ENCODE assay signal across 32 cellular contexts in genomic region chr1:236888126-236888525, GRCh38.
DNase-seq lines count a peak whose midpoint lies in the region; ATAC-seq, FAIRE-seq and TF ChIP-seq lines count a peak whose summit lies in the region.
"Had no signal": no experiment of that assay in that cellular context is flagged by ENCODE, and none has a peak within 500 bp of the region (broad histone marks: within the 10 kb centered on the region; RNA-seq: fewer than 3 reads in every experiment).

No MANE protein-coding gene starts in this region.

- ATAC-seq in HepG2 (0 out of 3 replicates have a peak, but pooled peaks have one; percentile 14), right lobe of liver (no peak), HG03520 (IDR thresholded peaks at IDR 0.05; ENCODE audit: unreplicated experiment) (no peak), HG03565 (IDR thresholded peaks at IDR 0.05; ENCODE audit: unreplicated experiment) (no peak)
- no peak for ATAC-seq in activated T-helper 17 cell treated with anti-CD3 and anti-CD28 coated beads, Interleukin-2, amount 50 U/mL, for 72 hours (replicated peaks)
- ATAC-seq: A549; activated T-cell treated with anti-CD3 and anti-CD28 coated beads, Interleukin-2, amount 50 U/mL, for 72 hours; body of pancreas; GM12878 had no signal

- H3K4me3 Mint-ChIP-seq in activated T-helper 17 cell treated with anti-CD3 and anti-CD28 coated beads, Interleukin-2, amount 50 U/mL, for 72 hours = no peak overlapping the region
- H3K4me3 Mint-ChIP-seq: activated B cell treated with CpG ODN at 0.5 μM for 24 hours; activated naive CD4-positive, alpha-beta T cell treated with anti-CD3 and anti-CD28 coated beads for 36 hours; activated T-cell treated with anti-CD3 and anti-CD28 coated beads, Interleukin-2, amount 50 U/mL, for 72 hours; neural progenitor cell; stimulated activated naive CD8-positive, alpha-beta T cell treated with anti-CD3 and anti-CD28 coated beads, Interleukin-15, Interleukin-2, amounts not matched to agents 100 ng/mL and 50 ng/mL, for 24 hours had no signal

- DNase-seq in HepG2 (ENCODE audit: low spot score) (no peak), right lobe of liver (no peak), cardiac muscle cell (ENCODE audit: low read depth in 1 of 2, low spot score in 1 of 2) (no peak), hippocampal formation (lab: John Stamatoyannopoulos, UW) (no peak), epidermal melanocyte (ENCODE audit: insufficient read length, low spot score) (no peak)
- DNase-seq: activated B cell treated with CpG ODN at 0.5 μM for 24 hours; activated naive CD4-positive, alpha-beta T cell treated with anti-CD3 and anti-CD28 coated beads for 36 hours; activated T-cell treated with anti-CD3 and anti-CD28 coated beads, Interleukin-2, amount 50 U/mL, for 72 hours; body of pancreas; CD4-positive, CD25-positive, alpha-beta regulatory T cell; GOT3; KBM-7; mesendoderm; NCI-H2029 treated with DMSO at 0.1 percent for 48 hours; NCI-H345; retina; RPMI8226; stimulated activated CD4-positive, alpha-beta T cell treated with anti-CD3 and anti-CD28 coated beads, Interleukin-1b, Interleukin-23, amount 100 ng/mL, for 48 hours; T-helper 1 cell had no signal

- WGBS in HepG2 (ENCODE audit: low lambda C conversion rate) = 95% methylated on average over 4 of the region's 4 CpGs
- WGBS in right lobe of liver (ENCODE audit: insufficient coverage, low coverage, low lambda C conversion rate, missing lambda C conversion rate) = 90% methylated on average over 4 of the region's 4 CpGs

- TF ChIP-seq CTCF in HepG2 (CRISPR knock-in tag; IDR thresholded peaks at IDR 0.05) (0 out of 2 replicates have a peak, but pooled peaks have one; percentile 6), right lobe of liver (IDR thresholded peaks at IDR 0.05) (no peak), cardiac muscle cell (IDR thresholded peaks at IDR 0.05; ENCODE audit: low read depth, low read length) (no peak)

- no peaks in the 10 kb centered on the region for H4K20me1 ChIP-seq in HepG2 (ENCODE audit: insufficient read depth, low read length)

- peak overlapping the region; percentile 56 for H3K27ac Mint-ChIP-seq in activated T-helper 17 cell treated with anti-CD3 and anti-CD28 coated beads, Interleukin-2, amount 50 U/mL, for 72 hours
- H3K27ac Mint-ChIP-seq: activated B cell treated with CpG ODN at 0.5 μM for 24 hours; activated naive CD4-positive, alpha-beta T cell treated with anti-CD3 and anti-CD28 coated beads for 36 hours; activated T-cell treated with anti-CD3 and anti-CD28 coated beads, Interleukin-2, amount 50 U/mL, for 72 hours; neural progenitor cell had no signal

- H3K27ac ChIP-seq in HepG2 (ENCODE audit: extremely low read length, insufficient read depth, low read length) (no peak overlapping the region), right lobe of liver (no peak overlapping the region), cardiac muscle cell (peak overlapping the region; percentile 100)
- H3K27ac ChIP-seq: A549, body of pancreas, epithelial cell of prostate, neural progenitor cell, parathyroid adenoma had no signal

- CTCF ChIA-PET in HepG2 (lab: Yijun Ruan, JAX; ENCODE audit: low intra/inter-chr PET ratio, low total read pairs) = no interaction called here

- no peak for TF ChIP-seq RAD21 in HepG2 (CRISPR knock-in tag; IDR thresholded peaks at IDR 0.05)

- H3K9ac ChIP-seq in HepG2 (ENCODE audit: insufficient read depth, low read depth, low read length) = no peak overlapping the region
- H3K9ac ChIP-seq: neural progenitor cell, parathyroid adenoma had no signal

- no peaks in the 10 kb centered on the region for H3K4me1 ChIP-seq in HepG2 (ENCODE audit: insufficient read depth, low read length)
- no peaks in the 10 kb centered on the region for H3K4me1 ChIP-seq in right lobe of liver
- H3K4me1 ChIP-seq in cardiac muscle cell (ENCODE audit: low read depth) = peaks cover 51% of the 10 kb centered on the region
- H3K4me1 ChIP-seq: A549, body of pancreas, neural progenitor cell, parathyroid adenoma had no signal

- H3K36me3 ChIP-seq in HepG2 (replicated peaks in 1 of 2; ENCODE audit: control insufficient read depth in 1 of 2, insufficient read depth in 2 of 2, low read length in 2 of 2) (peaks cover 26 to 70% of the 10 kb centered on the region in 2 experiments), right lobe of liver (peaks cover 0 to 48% (median 13%) of the 10 kb centered on the region in 4 donors), cardiac muscle cell (peaks cover 25% of the 10 kb centered on the region)
- H3K36me3 ChIP-seq: neural progenitor cell had no signal

- no peak for TF ChIP-seq EP300 in HepG2 (IDR thresholded peaks at IDR 0.05; ENCODE audit: low read depth in 2 of 2, low read length in 2 of 2)
- no peak for TF ChIP-seq EP300 in HepG2 (CRISPR knock-in tag; IDR thresholded peaks at IDR 0.05; ENCODE audit: borderline replicate concordance)

- H3K4me2 ChIP-seq in HepG2 (ENCODE audit: low read depth, low read length) = no peak overlapping the region
- H3K4me2 ChIP-seq: A549, neural progenitor cell had no signal

- intact Hi-C loops in HepG2 (cut with micrococcal nuclease; ENCODE audit: unreplicated experiment) (no loop called here), right lobe of liver (cut with DNase I) (no loop called here)

- in situ Hi-C loops in HepG2 (cut with HindIII; ENCODE audit: extremely low pct_ligation_motif_present, low pct_unique_long_range_greater_than_20kb) = no loop called here

- H3K36me3 Mint-ChIP-seq in activated T-helper 17 cell treated with anti-CD3 and anti-CD28 coated beads, Interleukin-2, amount 50 U/mL, for 72 hours (ENCODE audit: low read depth) = peaks cover 100% of the 10 kb centered on the region

- no peaks in the 10 kb centered on the region for H3K4me1 Mint-ChIP-seq in activated T-helper 17 cell treated with anti-CD3 and anti-CD28 coated beads, Interleukin-2, amount 50 U/mL, for 72 hours
- H3K4me1 Mint-ChIP-seq: activated B cell treated with CpG ODN at 0.5 μM for 24 hours had no signal

- no peak overlapping the region for H2AFZ ChIP-seq in HepG2 (ENCODE audit: low read length)
- H2AFZ ChIP-seq: neural progenitor cell, parathyroid adenoma had no signal

- H3K4me3 ChIP-seq in HepG2 (replicated peaks in 1 of 3; ENCODE audit: insufficient read depth in 1 of 3, low read depth in 2 of 3, low read length in 3 of 3) (no peak overlapping the region), right lobe of liver (no peak overlapping the region), cardiac muscle cell (no peak overlapping the region)
- H3K4me3 ChIP-seq: A549, body of pancreas, GM12878, neural progenitor cell had no signal

- no peaks in the 10 kb centered on the region for H3K27me3 Mint-ChIP-seq in activated T-helper 17 cell treated with anti-CD3 and anti-CD28 coated beads, Interleukin-2, amount 50 U/mL, for 72 hours
- H3K27me3 Mint-ChIP-seq: activated B cell treated with CpG ODN at 0.5 μM for 24 hours; CD4-positive, CD25-positive, alpha-beta regulatory T cell; stimulated activated naive CD8-positive, alpha-beta T cell treated with anti-CD3 and anti-CD28 coated beads, Interleukin-15, Interleukin-2, amounts not matched to agents 100 ng/mL and 50 ng/mL, for 24 hours had no signal

- no peaks in the 10 kb centered on the region for H3K79me2 ChIP-seq in HepG2 (ENCODE audit: insufficient read depth, low read length)
- H3K79me2 ChIP-seq: parathyroid adenoma had no signal

- no peaks in the 10 kb centered on the region for H3K9me3 Mint-ChIP-seq in activated T-helper 17 cell treated with anti-CD3 and anti-CD28 coated beads, Interleukin-2, amount 50 U/mL, for 72 hours
- H3K9me3 Mint-ChIP-seq: activated B cell treated with CpG ODN at 0.5 μM for 24 hours; activated naive CD4-positive, alpha-beta T cell treated with anti-CD3 and anti-CD28 coated beads for 36 hours; activated T-cell treated with anti-CD3 and anti-CD28 coated beads, Interleukin-2, amount 50 U/mL, for 72 hours; CD4-positive, CD25-positive, alpha-beta regulatory T cell; neural progenitor cell; stimulated activated naive CD8-positive, alpha-beta T cell treated with anti-CD3 and anti-CD28 coated beads, Interleukin-15, Interleukin-2, amounts not matched to agents 100 ng/mL and 50 ng/mL, for 24 hours had no signal

- no TSS peak for BruUV-seq in HepG2 (replicated peaks; lab: Mats Ljungman, UMichigan)

- no peak for FAIRE-seq in HepG2 (lab: Jason Lieb, UNC)
- FAIRE-seq: A549, colon, GM12878, HTR-8/SVneo, islet of Langerhans, urothelium cell line had no signal

- TF ChIP-seq POLR2A in HepG2 (IDR thresholded peaks at IDR 0.05; ENCODE audit: insufficient read depth in 1 of 2, low read depth in 2 of 2, low read length in 2 of 2) (no peak), right lobe of liver (IDR thresholded peaks at IDR 0.05) (no peak)

- H3K9me3 ChIP-seq in HepG2 (ENCODE audit: low read length) (no peaks in the 10 kb centered on the region), right lobe of liver (no peaks in the 10 kb centered on the region), cardiac muscle cell (ENCODE audit: low read depth) (no peaks in the 10 kb centered on the region)
- H3K9me3 ChIP-seq: A549, body of pancreas had no signal

- H3K27me3 ChIP-seq in HepG2 (ENCODE audit: control insufficient read depth in 1 of 2, insufficient read depth in 2 of 2, low read length in 2 of 2) = no peaks in the 10 kb centered on the region; a peak in 1 of 5 replicates
- no peaks in the 10 kb centered on the region for H3K27me3 ChIP-seq in right lobe of liver
- H3K27me3 ChIP-seq in cardiac muscle cell = no peaks in the 10 kb centered on the region
- H3K27me3 ChIP-seq: body of pancreas, neural progenitor cell had no signal

- POLR2A ChIA-PET in HepG2 (lab: Yijun Ruan, JAX) = no interaction called here

TF ChIP-seq in HepG2, 621 proteins besides CTCF, POLR2A, EP300 and RAD21 (continues in another document):
- no peak for TF ChIP-seq GFI1 (CRISPR knock-in tag; IDR thresholded peaks at IDR 0.05; ENCODE audit: borderline replicate concordance)
- TF ChIP-seq SKIL (CRISPR knock-in tag; IDR thresholded peaks at IDR 0.05; ENCODE audit: borderline replicate concordance) = no peak
